8 cellular contexts compared by ENCODE assay signal in the genomic region with DNA sequence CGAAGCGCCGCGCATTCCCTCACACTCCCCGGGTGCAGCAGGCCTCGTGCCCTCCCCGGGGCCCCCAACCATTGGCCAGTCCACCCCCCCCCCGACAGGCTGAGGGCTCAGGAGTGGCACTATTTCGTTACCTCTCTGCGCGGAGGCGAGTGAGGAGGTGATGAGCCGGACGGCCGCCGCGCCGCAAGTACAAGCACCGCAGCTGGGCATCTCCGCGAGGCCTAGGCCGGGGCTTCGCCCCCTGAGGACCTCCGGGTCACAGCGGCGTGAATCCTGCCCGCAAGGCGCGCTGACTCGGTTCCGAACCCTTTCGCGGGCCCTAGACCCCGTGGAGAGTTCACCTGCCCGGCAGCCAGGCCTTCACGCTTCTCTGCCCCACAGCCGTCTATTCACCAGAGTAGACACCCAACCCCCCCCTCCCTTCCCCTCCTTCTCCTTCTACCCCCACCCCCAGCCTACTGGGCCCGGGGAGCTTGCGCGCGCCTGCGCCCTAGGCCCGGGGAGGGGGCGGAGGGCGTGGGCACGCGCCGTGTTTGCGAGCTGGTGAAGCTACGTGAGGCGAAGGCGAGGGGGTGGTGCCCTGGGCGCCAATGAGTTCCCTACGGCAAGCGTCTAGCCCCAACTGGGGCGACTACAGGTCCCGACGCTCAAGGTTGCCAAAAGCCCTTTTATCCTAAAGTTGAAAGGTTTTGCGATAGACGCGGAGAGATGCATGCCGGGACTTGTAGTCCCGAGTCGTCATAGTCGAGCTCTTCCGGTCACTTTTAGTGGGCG. TPM values are rescaled to one million over a fixed set of nuclear protein-coding genes. Genes with fewer than 3 reads are reported as not detected.
DNase-seq lines count a peak whose midpoint lies in the region; ATAC-seq, FAIRE-seq and TF ChIP-seq lines count a peak whose summit lies in the region.

A gene (minus strand): TSS at position 399 of the 774 bp plus-strand sequence. CDS start 189 bp downstream, at position 210.

- peak within 1 kb of the TSS; percentile 80 for H3K4me2 ChIP-seq in HepG2 (ENCODE audit: low read depth, low read length)

- FAIRE-seq in HepG2 (lab: Jason Lieb, UNC): peak; percentile 58

- peaks cover 42% of the 10 kb centered on the region for H3K79me2 ChIP-seq in HepG2 (ENCODE audit: insufficient read depth, low read length)

- no peaks in the 10 kb centered on the region for H3K9me3 ChIP-seq in HepG2 (ENCODE audit: low read length)

- in situ Hi-C loops in HepG2 (cut with HindIII; ENCODE audit: extremely low pct_ligation_motif_present, low pct_unique_long_range_greater_than_20kb): loop anchor here (5.0 to 10.0 kb wide), 2 partner anchors 112 to 200 kb away; a partner anchor contains a TSS

- no peak for TF ChIP-seq RAD21 in HepG2 (CRISPR knock-in tag; IDR thresholded peaks at IDR 0.05)

- H3K4me1 ChIP-seq in HepG2 (ENCODE audit: insufficient read depth, low read length): peaks cover 53% of the 10 kb centered on the region

- H3K36me3 ChIP-seq in HepG2 (replicated peaks in 1 of 2; ENCODE audit: control insufficient read depth in 1 of 2, insufficient read depth in 2 of 2, low read length in 2 of 2): 0 out of 5 replicates have a peak, but pooled peaks cover 0 to 9% of the 10 kb centered on the region in 2 experiments

- no peak for TF ChIP-seq CTCF in HepG2 (CRISPR knock-in tag; IDR thresholded peaks at IDR 0.05)

- DNase-seq in CD1c-positive myeloid dendritic cell (ENCODE audit: extremely low spot score) (peak; percentile 96), NCI-H82 (lab: John Stamatoyannopoulos, UW) (peak; percentile 96), dermis microvascular lymphatic vessel endothelial cell (ENCODE audit: low read depth in 2 of 2) (peak; percentile 88 to 91), HepG2 (ENCODE audit: low spot score) (peak; percentile 96)
- peak; percentile 83 to 88 for DNase-seq in activated CD4-positive, alpha-beta T cell treated with anti-CD3 and anti-CD28 coated beads, Interleukin-2, amount 50 U/mL, for 48 hours
- peak; percentile 77 to 82 for DNase-seq in stimulated activated CD4-positive, alpha-beta T cell treated with anti-CD3 and anti-CD28 coated beads, Interleukin-2, amount 100 ng/mL, for 48 hours

- H3K27ac ChIP-seq in HepG2 (ENCODE audit: extremely low read length, insufficient read depth, low read length): peak within 1 kb of the TSS; percentile 92

- POLR2A ChIA-PET in HepG2 (lab: Yijun Ruan, JAX): interaction anchor here (0.6 to 3.6 kb wide), 31 partner anchors 10 to 448 kb away, joined by 3 to 92 read pairs (median 5); a partner anchor contains a TSS

- peak; percentile 80 to 89 for TF ChIP-seq POLR2A in HepG2 (IDR thresholded peaks at IDR 0.05; ENCODE audit: insufficient read depth in 1 of 2, low read depth in 2 of 2, low read length in 2 of 2)

- peak within 1 kb of the TSS; percentile 81 to 97 (median 90) for H3K4me3 ChIP-seq in HepG2 (replicated peaks in 1 of 3; ENCODE audit: insufficient read depth in 1 of 3, low read depth in 2 of 3, low read length in 3 of 3)

- CTCF ChIA-PET in HepG2 (lab: Yijun Ruan, JAX; ENCODE audit: low intra/inter-chr PET ratio, low total read pairs): interaction anchor here (1.5 kb wide), 1 partner anchor 152 kb away, joined by 6 read pairs; no protein-coding TSS in a partner anchor

- BruUV-seq in HepG2 (replicated peaks; lab: Mats Ljungman, UMichigan): no TSS peak

- ATAC-seq in GM19438 (IDR thresholded peaks at IDR 0.05; ENCODE audit: low read depth, unreplicated experiment): peak; percentile 69
- ATAC-seq in HG03575 (IDR thresholded peaks at IDR 0.05; ENCODE audit: extremely low read depth, insufficient number of reproducible peaks, low FRiP score, unreplicated experiment): peak; percentile 36
- ATAC-seq in HepG2: peak; percentile 89

- intact Hi-C loops in HepG2 (cut with micrococcal nuclease; ENCODE audit: unreplicated experiment): loop anchor here (1.0 to 10.0 kb wide), 3 partner anchors 86 to 200 kb away; no protein-coding TSS in a partner anchor

- H4K20me1 ChIP-seq in HepG2 (ENCODE audit: insufficient read depth, low read length): 0 out of 2 replicates have a peak, but pooled peaks cover 6% of the 10 kb centered on the region

- TF ChIP-seq EP300 in HepG2 (IDR thresholded peaks at IDR 0.05; ENCODE audit: low read depth in 2 of 2, low read length in 2 of 2) (peak; percentile 23 to 41; a peak in 1 of 4 replicates), HepG2 (CRISPR knock-in tag; IDR thresholded peaks at IDR 0.05; ENCODE audit: borderline replicate concordance) (peak; percentile 27; the same call in 1 of the 2 replicates)

- H3K9ac ChIP-seq in HepG2 (ENCODE audit: insufficient read depth, low read depth, low read length): peak within 1 kb of the TSS; percentile 92

- peak within 1 kb of the TSS; percentile 32 for H2AFZ ChIP-seq in HepG2 (ENCODE audit: low read length)

- WGBS in HepG2 (ENCODE audit: low lambda C conversion rate): 2% methylated on average over 22 of the region's 67 CpGs

- H3K27me3 ChIP-seq in HepG2 (ENCODE audit: control insufficient read depth in 1 of 2, insufficient read depth in 2 of 2, low read length in 2 of 2): no peaks in the 10 kb centered on the region; a peak in 1 of 5 replicates

TF ChIP-seq in HepG2, 621 proteins besides CTCF, POLR2A, EP300 and RAD21 (continues in another document):
- TF ChIP-seq, protein P1, sequence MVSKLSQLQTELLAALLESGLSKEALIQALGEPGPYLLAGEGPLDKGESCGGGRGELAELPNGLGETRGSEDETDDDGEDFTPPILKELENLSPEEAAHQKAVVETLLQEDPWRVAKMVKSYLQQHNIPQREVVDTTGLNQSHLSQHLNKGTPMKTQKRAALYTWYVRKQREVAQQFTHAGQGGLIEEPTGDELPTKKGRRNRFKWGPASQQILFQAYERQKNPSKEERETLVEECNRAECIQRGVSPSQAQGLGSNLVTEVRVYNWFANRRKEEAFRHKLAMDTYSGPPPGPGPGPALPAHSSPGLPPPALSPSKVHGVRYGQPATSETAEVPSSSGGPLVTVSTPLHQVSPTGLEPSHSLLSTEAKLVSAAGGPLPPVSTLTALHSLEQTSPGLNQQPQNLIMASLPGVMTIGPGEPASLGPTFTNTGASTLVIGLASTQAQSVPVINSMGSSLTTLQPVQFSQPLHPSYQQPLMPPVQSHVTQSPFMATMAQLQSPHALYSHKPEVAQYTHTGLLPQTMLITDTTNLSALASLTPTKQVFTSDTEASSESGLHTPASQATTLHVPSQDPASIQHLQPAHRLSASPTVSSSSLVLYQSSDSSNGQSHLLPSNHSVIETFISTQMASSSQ (IDR thresholded peaks at IDR 0.05; ENCODE audit: low read depth): peak; percentile 34; the same call in 1 of the 2 replicates
- TF ChIP-seq, protein P1 (CRISPR knock-in tag; IDR thresholded peaks at IDR 0.05; ENCODE audit: borderline replicate concordance): peak; percentile 47; the same call in 1 of the 2 replicates
- TF ChIP-seq MED1 (CRISPR knock-in tag; IDR thresholded peaks at IDR 0.05): peak; percentile 50; the same call in 1 of the 2 replicates

RNA-seq across cellular contexts. Expression of the gene that starts here (rescaled TPM):
- 28.6 and 33.5 TPM in 2 replicates for total RNA-seq in dermis microvascular lymphatic vessel endothelial cell
- total RNA-seq in HepG2 (2016; rRNA removed; fragmentation: Illumina TruSeq; extraction: Trizol): 61.3 and 100 TPM in 2 replicates
- total RNA-seq in HepG2 (2016; cell fraction: cytosol; rRNA removed; fragmentation: Illumina TruSeq; extraction: Trizol; ENCODE audit: low read depth): 12.9 and 13.1 TPM in 2 replicates
- 63.2 and 98.2 TPM in 2 replicates for total RNA-seq in HepG2 (2016; cell fraction: insoluble cytoplasmic fraction; rRNA removed; fragmentation: Illumina TruSeq; extraction: Trizol)
- total RNA-seq in HepG2 (2016; cell fraction: membrane; rRNA removed; fragmentation: Illumina TruSeq; extraction: Trizol): 20.9 and 25.4 TPM in 2 replicates
- 31.7 and 36.9 TPM in 2 replicates for total RNA-seq in HepG2 (2016; cell fraction: nucleus; rRNA removed; fragmentation: Illumina TruSeq; extraction: Trizol)
- polyA plus RNA-seq in HepG2 (2011; rRNA removed): 26.9 and 33.9 TPM in 2 replicates
- polyA plus RNA-seq in HepG2 (2011; cell fraction: cytosol; rRNA removed): 16.3 and 18.6 TPM in 2 replicates
- 19.7 and 22.9 TPM in 2 replicates for polyA plus RNA-seq in HepG2 (2011; cell fraction: nucleus; rRNA removed)
- polyA plus RNA-seq in HepG2 (2012): 42.1 and 52.0 TPM in 2 replicates
- 4.3 and 5.1 TPM in 2 replicates for polyA plus RNA-seq in HepG2 (2016; cell fraction: cytosol; fragmentation: Illumina TruSeq; extraction: Trizol; ENCODE audit: low read depth)
- polyA plus RNA-seq in HepG2 (2016; cell fraction: insoluble cytoplasmic fraction; fragmentation: Illumina TruSeq; extraction: Trizol; ENCODE audit: low read depth): 67.6 and 69.7 TPM in 2 replicates
- polyA plus RNA-seq in HepG2 (2016; cell fraction: membrane; fragmentation: Illumina TruSeq; extraction: Trizol; ENCODE audit: low read depth): 8.5 and 9.1 TPM in 2 replicates
- polyA plus RNA-seq in HepG2 (2016; cell fraction: nucleus; fragmentation: Illumina TruSeq; extraction: Trizol; ENCODE audit: insufficient read depth, low read depth): 28.6 and 29.4 TPM in 2 replicates
- 11.6 and 14.2 TPM in 2 replicates for polyA minus RNA-seq in HepG2 (2011; rRNA and poly(A)+ RNA removed; ENCODE audit: low replicate concordance)
- 36.0 and 47.6 TPM in 2 replicates for polyA minus RNA-seq in HepG2 (2011; cell fraction: cytosol; rRNA and poly(A)+ RNA removed)
- polyA minus RNA-seq in HepG2 (2011; cell fraction: nucleus; rRNA and poly(A)+ RNA removed): 61.9 and 76.2 TPM in 2 replicates

Comparison
In these comparisons a context has a peak if more than half of its experiments do, and no peak if none do; other contexts are left out.
1. Peak in every context shown above with its lines: DNase-seq, ATAC-seq, H3K4me3 ChIP-seq and H3K27ac ChIP-seq.
2. ATAC-seq: peak in every context shown above with its lines; median percentile 89 in HepG2; 69 in GM19438; 36 in HG03575.